Comparison of ENCODE assay signal across 9 cellular contexts in genomic region chr2:98463551-98463971, GRCh38. TPM values are rescaled to one million over a fixed set of nuclear protein-coding genes. Genes with fewer than 3 reads are reported as not detected.
DNase-seq lines count a peak whose midpoint lies in the region; ATAC-seq and TF ChIP-seq lines count a peak whose summit lies in the region.
"Had no signal": no experiment of that assay in that cellular context is flagged by ENCODE, and none has a peak within 500 bp of the region (broad histone marks: within the 10 kb centered on the region; RNA-seq: fewer than 3 reads in every experiment).

No MANE protein-coding gene starts in this region.

- no peak for ATAC-seq in GM19328 (IDR thresholded peaks at IDR 0.05; ENCODE audit: unreplicated experiment)
- ATAC-seq in HG03521 (IDR thresholded peaks at IDR 0.05; ENCODE audit: unreplicated experiment) = no peak

- H3K9me3 Mint-ChIP-seq in brain = no peaks in the 10 kb centered on the region

- H3K27ac Mint-ChIP-seq in brain = peak overlapping the region in 4 of 5 experiments; percentile 48 to 83 (median 60)

- TF ChIP-seq CTCF in GM12875 (IDR thresholded peaks at IDR 0.05; ENCODE audit: borderline replicate concordance, insufficient read depth, low read depth, low read length) (no peak), brain (conservative IDR thresholded peaks at IDR 0.05) (no peak)

- H3K4me3 ChIP-seq in GM12875 (ENCODE audit: low read depth, low read length) = peak overlapping the region; percentile 8

- no peaks in the 10 kb centered on the region for H3K27me3 Mint-ChIP-seq in brain

- peaks cover 82% of the 10 kb centered on the region for H3K4me1 Mint-ChIP-seq in brain

- DNase-seq in NCI-H345 (lab: John Stamatoyannopoulos, UW) (peak; percentile 81), posterior vena cava (ENCODE audit: low spot score) (peak; percentile 40), COLO829 (ENCODE audit: low spot score) (no peak)
- DNase-seq: DMS53; stimulated activated CD4-positive, alpha-beta T cell treated with anti-CD3 and anti-CD28 coated beads, Interleukin-12 subunit alpha, Interleukin-12 subunit beta, amount 100 ng/mL, for 4 hours had no signal

- peaks cover 19% of the 10 kb centered on the region for H3K36me3 Mint-ChIP-seq in brain

- intact Hi-C loops in posterior vena cava (cut with DNase I) = no loop called here

- H3K4me3 Mint-ChIP-seq in brain = no peak overlapping the region

RNA-seq across cellular contexts. Expression of gene INPP4A, which starts 18.9 kb away (rescaled TPM):
- 11.1 TPM for polyA plus RNA-seq in brain (ENCODE audit: insufficient read depth, low read depth, low replicate concordance)
- 10 to 100 TPM; 31.5 to 42.9 TPM for total RNA-seq in posterior vena cava
